Comparison of ENCODE assay signal across 18 cellular contexts in genomic region chr1:77847621-77848080, GRCh38. TPM values are rescaled to one million over a fixed set of nuclear protein-coding genes. Genes with fewer than 3 reads are reported as not detected.
DNase-seq lines count a peak whose midpoint lies in the region; ATAC-seq, FAIRE-seq and TF ChIP-seq lines count a peak whose summit lies in the region.
"Had no signal": no experiment of that assay in that cellular context is flagged by ENCODE, and none has a peak within 500 bp of the region (broad histone marks: within the 10 kb centered on the region; RNA-seq: fewer than 3 reads in every experiment).

No MANE protein-coding gene starts in this region.

- H3K9me2 ChIP-seq in Karpas-422 (replicated peaks; ENCODE audit: insufficient read depth, low read length), result no peaks in the 10 kb centered on the region
- H3K9me2 ChIP-seq in GM23338 (ENCODE audit: insufficient read depth), result no peaks in the 10 kb centered on the region

- H3K4me3 ChIP-seq in Karpas-422 (ENCODE audit: low read length) (peak overlapping the region; percentile 21; the same call in 1 of the 2 replicates), GM23338 (no peak overlapping the region), WERI-Rb-1 (ENCODE audit: low read depth, low read length) (no peak overlapping the region)
- H3K4me3 ChIP-seq: heart right ventricle, thyroid gland had no signal

- 0 out of 2 replicates have a peak, but pooled peaks cover 3% of the 10 kb centered on the region for H3K79me2 ChIP-seq in Karpas-422 (ENCODE audit: low read length)
- H3K79me2 ChIP-seq in GM23338 (replicated peaks; ENCODE audit: insufficient read depth), result no peaks in the 10 kb centered on the region

- peaks cover 13% of the 10 kb centered on the region for H3K36me3 Mint-ChIP-seq in activated naive CD8-positive, alpha-beta T cell treated with anti-CD3 and anti-CD28 coated beads, Interleukin-2, amount 50 U/mL, for 24 hours (ENCODE audit: low read depth)
- no peaks in the 10 kb centered on the region for H3K36me3 Mint-ChIP-seq in GM23338 (ENCODE audit: low read depth)

- no peaks in the 10 kb centered on the region for H3F3A ChIP-seq in GM23338 (replicated peaks; ENCODE audit: low read depth)

- H3K36me3 ChIP-seq in Karpas-422 (ENCODE audit: insufficient read depth, low read length), result no peaks in the 10 kb centered on the region
- no peaks in the 10 kb centered on the region for H3K36me3 ChIP-seq in GM23338 (ENCODE audit: insufficient read depth)
- H3K36me3 ChIP-seq in WERI-Rb-1, result peaks cover 7% of the 10 kb centered on the region; the same call in 1 of the 2 replicates
- H3K36me3 ChIP-seq: thyroid gland had no signal

- H3K4me1 ChIP-seq in Karpas-422 (ENCODE audit: low read length) (peaks cover 38% of the 10 kb centered on the region), GM23338 (ENCODE audit: insufficient read depth) (no peaks in the 10 kb centered on the region)

- peak; percentile 35 for FAIRE-seq in D721Med (lab: Jason Lieb, UNC)
- FAIRE-seq: RCC 7860, small intestine had no signal

- H3K27ac ChIP-seq in Karpas-422 (ENCODE audit: low read length) (peak overlapping the region; percentile 82), GM23338 (ENCODE audit: low read depth) (no peak overlapping the region), WERI-Rb-1 (no peak overlapping the region)
- H3K27ac ChIP-seq: heart right ventricle, HL-60, thyroid gland had no signal

- H3K4me3 Mint-ChIP-seq in activated naive CD8-positive, alpha-beta T cell treated with anti-CD3 and anti-CD28 coated beads, Interleukin-2, amount 50 U/mL, for 24 hours, result no peak overlapping the region
- H3K4me3 Mint-ChIP-seq in GM23338, result no peak overlapping the region
- H3K4me3 Mint-ChIP-seq: activated CD4-positive, alpha-beta memory T cell treated with anti-CD3 and anti-CD28 coated beads, Interleukin-2, amount 10 ng/mL, durations not matched to agents 7 days and 5 days; HFFc6 had no signal

- H3K4me2 ChIP-seq in Karpas-422 (ENCODE audit: low read depth, low read length, poor library complexity, severe bottlenecking) (peak overlapping the region; percentile 73), GM23338 (no peak overlapping the region)

- DNase-seq in D721Med (ENCODE audit: insufficient read length, low spot score), result no peak
- peak; percentile 81 for DNase-seq in Karpas-422
- peak; percentile 26 for DNase-seq in activated naive CD8-positive, alpha-beta T cell treated with anti-CD3 and anti-CD28 coated beads, Interleukin-2, amount 50 U/mL, for 24 hours
- DNase-seq in COLO668 (lab: John Stamatoyannopoulos, UW; ENCODE audit: unreplicated experiment), result no peak
- DNase-seq in GM23338 (ENCODE audit: low spot score), result no peak
- no peak for DNase-seq in WERI-Rb-1
- DNase-seq: activated CD4-positive, alpha-beta memory T cell treated with anti-CD3 and anti-CD28 coated beads, Interleukin-2, amount 10 ng/mL, durations not matched to agents 7 days and 5 days; AML-193; aorta; heart right ventricle; HFFc6; NCI-H1105 treated with DMSO at 0.1 percent for 48 hours; small intestine; thyroid gland had no signal

- H3K27me3 ChIP-seq in Karpas-422 (ENCODE audit: low read length), result no peaks in the 10 kb centered on the region
- H3K27me3 ChIP-seq in GM23338 (ENCODE audit: insufficient read depth), result no peaks in the 10 kb centered on the region
- H3K27me3 ChIP-seq in WERI-Rb-1 (ENCODE audit: insufficient read depth, low read depth, severe bottlenecking), result no peaks in the 10 kb centered on the region
- H3K27me3 ChIP-seq: heart right ventricle, thyroid gland had no signal

- peaks cover 3% of the 10 kb centered on the region for H3K4me1 Mint-ChIP-seq in activated naive CD8-positive, alpha-beta T cell treated with anti-CD3 and anti-CD28 coated beads, Interleukin-2, amount 50 U/mL, for 24 hours
- no peaks in the 10 kb centered on the region for H3K4me1 Mint-ChIP-seq in GM23338
- H3K4me1 Mint-ChIP-seq: activated CD4-positive, alpha-beta memory T cell treated with anti-CD3 and anti-CD28 coated beads, Interleukin-2, amount 10 ng/mL, durations not matched to agents 7 days and 5 days had no signal

- TF ChIP-seq CTCF in D721Med (IDR thresholded peaks at IDR 0.05; ENCODE audit: insufficient read depth, missing control alignments) (no peak), GM23338 (conservative IDR thresholded peaks at IDR 0.05; ENCODE audit: low read depth in 2 of 2) (no peak), WERI-Rb-1 (IDR thresholded peaks at IDR 0.05; ENCODE audit: low read depth, low read length) (no peak)

- H3K27me3 Mint-ChIP-seq in activated naive CD8-positive, alpha-beta T cell treated with anti-CD3 and anti-CD28 coated beads, Interleukin-2, amount 50 U/mL, for 24 hours, result no peaks in the 10 kb centered on the region
- no peaks in the 10 kb centered on the region for H3K27me3 Mint-ChIP-seq in GM23338 (ENCODE audit: insufficient read depth, low read depth, poor library complexity)
- H3K27me3 Mint-ChIP-seq: activated CD4-positive, alpha-beta memory T cell treated with anti-CD3 and anti-CD28 coated beads, Interleukin-2, amount 10 ng/mL, durations not matched to agents 7 days and 5 days had no signal

- ATAC-seq in GM18868 (IDR thresholded peaks at IDR 0.05; ENCODE audit: unreplicated experiment) (peak; percentile 71), GM21423 (IDR thresholded peaks at IDR 0.05; ENCODE audit: unreplicated experiment) (no peak), GM23338 (no peak)
- ATAC-seq in activated naive CD8-positive, alpha-beta T cell treated with anti-CD3 and anti-CD28 coated beads, Interleukin-2, amount 50 U/mL, for 24 hours, result peak; percentile 80
- ATAC-seq: heart right ventricle had no signal

- H2AFZ ChIP-seq in Karpas-422 (ENCODE audit: low read length) (no peak overlapping the region), GM23338 (no peak overlapping the region)

- H3K27ac Mint-ChIP-seq in activated naive CD8-positive, alpha-beta T cell treated with anti-CD3 and anti-CD28 coated beads, Interleukin-2, amount 50 U/mL, for 24 hours, result no peak overlapping the region
- H3K27ac Mint-ChIP-seq in GM23338, result no peak overlapping the region
- H3K27ac Mint-ChIP-seq: activated CD4-positive, alpha-beta memory T cell treated with anti-CD3 and anti-CD28 coated beads, Interleukin-2, amount 10 ng/mL, durations not matched to agents 7 days and 5 days; HFFc6 had no signal

- no peaks in the 10 kb centered on the region for H4K20me1 ChIP-seq in Karpas-422 (ENCODE audit: insufficient read depth, low read depth, low read length)
- H4K20me1 ChIP-seq in GM23338 (replicated peaks; ENCODE audit: insufficient read depth), result no peaks in the 10 kb centered on the region

- H3K9ac ChIP-seq in Karpas-422 (ENCODE audit: low read length), result peak overlapping the region; percentile 59

- H3K9me3 Mint-ChIP-seq in activated naive CD8-positive, alpha-beta T cell treated with anti-CD3 and anti-CD28 coated beads, Interleukin-2, amount 50 U/mL, for 24 hours, result no peaks in the 10 kb centered on the region
- no peaks in the 10 kb centered on the region for H3K9me3 Mint-ChIP-seq in GM23338
- H3K9me3 Mint-ChIP-seq: activated CD4-positive, alpha-beta memory T cell treated with anti-CD3 and anti-CD28 coated beads, Interleukin-2, amount 10 ng/mL, durations not matched to agents 7 days and 5 days; HFFc6 had no signal

- H3K9me3 ChIP-seq in Karpas-422 (ENCODE audit: low read length) (no peaks in the 10 kb centered on the region), WERI-Rb-1 (ENCODE audit: severe bottlenecking) (no peaks in the 10 kb centered on the region)
- H3K9me3 ChIP-seq: heart right ventricle, thyroid gland had no signal

TF ChIP-seq in GM23338, 12 proteins besides CTCF, POLR2A, EP300 and RAD21:
- no peak for TF ChIP-seq ETS1 (IDR thresholded peaks at IDR 0.05)
- no peak for TF ChIP-seq POLR2AphosphoS5 (IDR thresholded peaks at IDR 0.05; ENCODE audit: low read depth)
- TF ChIP-seq STAT1 (IDR thresholded peaks at IDR 0.05; ENCODE audit: unreplicated experiment), result no peak
- no peak for TF ChIP-seq ZNF114 (CRISPR knock-in tag; IDR thresholded peaks at IDR 0.05)
- no peak for TF ChIP-seq JUNB (IDR thresholded peaks at IDR 0.05; ENCODE audit: unreplicated experiment)
- no peak for TF ChIP-seq REST (IDR thresholded peaks at IDR 0.05; ENCODE audit: unreplicated experiment)

RNA-seq across cellular contexts. Expression of gene NEXN, which starts 40.8 kb away (rescaled TPM):
- 0.41 TPM in 1 of 2 replicates, not detected in the other for total RNA-seq in Karpas-422 (2014; rRNA removed; shearing (Covaris generic); ENCODE audit: low replicate concordance)
- 2.6 and 3.8 TPM in 2 replicates for total RNA-seq in GM23338 (2014; rRNA removed; shearing (Covaris generic))
- polyA plus RNA-seq in GM23338 (2016; fragmentation: Nextera tagmentation; extraction: Ambion mirVana), result 11.8 and 12.2 TPM in 2 replicates

Comparison
In these comparisons a context has a peak if more than half of its experiments do, and no peak if none do; other contexts are left out.
1. DNase-seq: peak in Karpas-422 (single experiment) and activated naive CD8-positive, alpha-beta T cell treated with anti-CD3 and anti-CD28 coated beads, Interleukin-2, amount 50 U/mL, for 24 hours (single experiment); none in D721Med (single experiment), COLO668 (single experiment), GM23338 (single experiment) and WERI-Rb-1 (single experiment).
2. ATAC-seq: peak in GM18868 (single experiment) and activated naive CD8-positive, alpha-beta T cell treated with anti-CD3 and anti-CD28 coated beads, Interleukin-2, amount 50 U/mL, for 24 hours (single experiment); none in GM21423 (single experiment) and GM23338 (single experiment).